Comparison of ENCODE assay signal across 27 cellular contexts in the genomic region with DNA sequence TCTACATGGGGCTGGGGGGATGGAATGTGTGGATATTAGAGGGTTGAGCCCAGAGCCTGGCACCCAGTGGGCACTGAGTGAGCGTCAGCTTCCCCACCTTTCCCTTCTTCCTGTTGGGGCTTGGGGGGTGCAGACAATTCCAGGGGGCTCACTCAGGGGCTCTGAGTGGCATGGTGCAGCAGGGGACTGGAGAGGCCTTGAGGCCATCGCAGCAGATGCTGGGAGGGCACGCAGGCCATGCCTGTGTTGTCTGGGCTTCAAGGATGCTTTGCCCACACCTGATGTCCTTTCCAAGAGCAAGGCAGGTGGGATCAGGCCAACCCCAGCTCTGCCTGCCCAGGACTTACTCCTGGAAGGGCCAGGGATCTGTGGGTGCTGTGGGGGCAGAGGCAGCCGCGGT.
"Had no signal": no experiment of that assay in that cellular context is flagged by ENCODE, and none has a peak within 500 bp of the region (broad histone marks: within the 10 kb centered on the region; RNA-seq: fewer than 3 reads in every experiment).

No MANE protein-coding gene starts in this region.

- H3K4me3 ChIP-seq: colonic mucosa, esophagus muscularis mucosa, gastrocnemius medialis had no signal

- H3K27ac ChIP-seq: brain microvascular endothelial cell, colonic mucosa, esophagus muscularis mucosa, foreskin keratinocyte, gastrocnemius medialis, WERI-Rb-1 had no signal

- ATAC-seq: activated CD4-positive, CD25-positive, alpha-beta regulatory T cell treated with anti-CD3 and anti-CD28 coated beads, Interleukin-2, amount 50 U/mL, for 24 hours; activated CD8-positive, alpha-beta T cell treated with anti-CD3 and anti-CD28 coated beads for 36 hours; activated T-cell treated with anti-CD3 and anti-CD28 coated beads, Interleukin-2, amount 50 U/mL, for 4 hours; activated T-helper 17 cell treated with anti-CD3 and anti-CD28 coated beads, Interleukin-2, amount 50 U/mL, for 72 hours; foreskin keratinocyte; gastrocnemius medialis; T-helper 17 cell had no signal

- H3K9me3 ChIP-seq: colonic mucosa, esophagus muscularis mucosa, gastrocnemius medialis had no signal

- H3K27me3 ChIP-seq: brain microvascular endothelial cell, colonic mucosa had no signal

- H3K4me1 ChIP-seq: colonic mucosa, esophagus muscularis mucosa, foreskin keratinocyte, gastrocnemius medialis had no signal

- DNase-seq: activated B cell treated with CpG ODN at 0.5 μM for 24 hours; activated CD4-positive, alpha-beta T cell treated with anti-CD3 and anti-CD28 coated beads for 48 hours; activated CD4-positive, alpha-beta T cell treated with anti-CD3 and anti-CD28 coated beads, Interleukin-2, amount 50 U/mL, for 1 hour; activated CD4-positive, alpha-beta T cell treated with anti-CD3 and anti-CD28 coated beads, Interleukin-2, amount 50 U/mL, for 48 hours; activated CD8-positive, alpha-beta memory T cell treated with anti-CD3 and anti-CD28 coated beads for 24 hours; activated CD8-positive, alpha-beta T cell treated with anti-CD3 and anti-CD28 coated beads for 36 hours; activated effector memory CD4-positive, alpha-beta T cell treated with Interleukin-2 at 50 U/mL for 16 hours; activated gamma-delta T cell treated with Interleukin-2 at 50 U/mL for 16 hours; activated naive CD4-positive, alpha-beta T cell treated with anti-CD3 and anti-CD28 coated beads, Interleukin-2, amount 50 U/mL, for 16 hours; activated naive CD4-positive, alpha-beta T cell treated with Interleukin-2 at 50 U/mL for 16 hours; activated T-cell treated with anti-CD3 and anti-CD28 coated beads, Interleukin-2, amount 50 U/mL, for 4 hours; amniotic stem cell; anterior cingulate cortex; brain microvascular endothelial cell; caudate nucleus; colonic mucosa; effector CD8-positive, alpha-beta T cell; foreskin keratinocyte; gastrocnemius medialis; glutamatergic neuron; T-helper 1 cell; T-helper 17 cell; T1000; WERI-Rb-1 had no signal

- H3K36me3 ChIP-seq: brain microvascular endothelial cell, colonic mucosa, gastrocnemius medialis, WERI-Rb-1 had no signal
